In the genomic region with DNA sequence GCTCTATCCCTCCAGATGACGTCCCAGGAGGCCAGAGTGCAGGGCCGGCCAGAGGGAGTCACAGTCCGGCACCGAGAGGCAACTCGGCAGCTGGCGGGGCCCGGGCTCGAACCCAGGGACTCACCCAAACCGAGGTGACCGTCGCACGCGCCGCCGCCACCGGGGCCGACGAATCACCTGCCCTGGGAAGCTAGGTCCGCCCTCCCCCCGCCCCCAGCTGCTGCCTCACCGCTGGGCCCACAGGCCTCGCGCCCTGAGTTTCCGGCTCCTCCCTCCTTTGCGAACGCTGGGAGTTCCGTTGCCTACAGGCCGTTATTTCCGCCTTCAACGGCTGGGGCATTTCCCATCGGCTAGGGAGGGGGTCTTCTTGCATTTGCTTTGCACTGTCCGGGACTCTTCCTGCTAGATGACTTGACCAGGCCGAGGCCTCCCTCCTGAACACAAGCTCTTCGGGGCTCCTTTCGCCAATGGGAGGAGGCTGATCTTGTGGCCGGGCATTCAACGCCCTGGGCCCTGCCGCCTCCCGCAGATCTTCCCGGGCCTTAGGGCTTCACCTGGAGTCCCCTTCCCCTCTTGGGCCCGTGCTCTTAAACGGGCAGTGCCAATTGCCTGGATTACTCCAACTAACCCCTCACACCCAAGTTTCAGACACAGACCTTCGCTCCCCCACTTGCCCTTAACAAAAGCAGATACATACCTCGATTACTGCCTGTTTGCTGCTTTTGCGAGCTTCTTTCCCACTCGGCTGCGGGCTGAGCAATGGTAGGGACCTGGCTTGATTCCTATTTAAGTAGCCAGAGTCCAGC, we compare ENCODE assay signal across 8 cellular contexts. TPM values are rescaled to one million over a fixed set of nuclear protein-coding genes. Genes with fewer than 3 reads are reported as not detected.
A peak's percentile ranks its signal among the peaks of the same experiment; 100 is the strongest.
DNase-seq lines count a peak whose midpoint lies in the region; ATAC-seq and TF ChIP-seq lines count a peak whose summit lies in the region.

Gene SNUPN, minus strand, starts transcription at position 184 of the 806 bp plus-strand sequence. CDS start 4,674 bp downstream, outside the sequence.

- 1% methylated on average over 45 to 47 of the region's 47 CpGs for WGBS in aorta, 2 donors

- H3K9me3 ChIP-seq in aorta (ENCODE audit: control insufficient read depth, low read length), result no peaks in the 10 kb centered on the region

- H3K27me3 ChIP-seq in aorta (ENCODE audit: control insufficient read depth in 1 of 2, insufficient read depth in 2 of 2, low read length in 1 of 2), result no peaks in the 10 kb centered on the region

- peak within 1 kb of the TSS; percentile 64 for H3K4me3 ChIP-seq in astrocyte of the cerebellum (ENCODE audit: low read depth, low read length)
- peak within 1 kb of the TSS; percentile 68 to 75 for H3K4me3 ChIP-seq in aorta (ENCODE audit: low read length in 2 of 2)

- intact Hi-C loops in aorta (cut with DNase I), result loop anchor here (2.0 to 10.0 kb wide), 3 partner anchors 173 to 261 kb away; partner anchors contain the start of genes MAN2C1 (in 1 of the 2) and SIN3A (in 1 of the 2)

- TF ChIP-seq CTCF in astrocyte of the cerebellum (IDR thresholded peaks at IDR 0.05; ENCODE audit: low read depth, low read length, missing control alignments), result no peak

- ATAC-seq in GM18498 (IDR thresholded peaks at IDR 0.05; ENCODE audit: unreplicated experiment), result peak; percentile 79
- peak; percentile 79 for ATAC-seq in HG02943 (IDR thresholded peaks at IDR 0.05; ENCODE audit: low read depth, unreplicated experiment)
- peak; percentile 95 for ATAC-seq in aorta (ENCODE audit: low FRiP score)

- peak within 1 kb of the TSS; percentile 86 to 96 for H3K27ac ChIP-seq in aorta (ENCODE audit: low read depth in 1 of 2, low read length in 2 of 2)

- peaks cover 0 to 2% of the 10 kb centered on the region in 2 donors for H3K4me1 ChIP-seq in aorta (ENCODE audit: control insufficient read depth in 1 of 2, insufficient read depth in 2 of 2, low read length in 2 of 2)

- no peaks in the 10 kb centered on the region for H3K36me3 ChIP-seq in aorta (ENCODE audit: control insufficient read depth in 1 of 2, insufficient read depth in 2 of 2, low read length in 1 of 2)

- in situ Hi-C loops in astrocyte of the cerebellum (cut with HindIII; ENCODE audit: low sequenced_read_pairs), result loop anchor here (25.0 kb wide), 2 partner anchors 163 to 187 kb away; partner anchors contain the start of gene SIN3A

- DNase-seq in NCI-H2029 treated with DMSO at 0.1 percent for 48 hours (lab: John Stamatoyannopoulos, UW), result peak; percentile 36
- peak; percentile 75 for DNase-seq in T1000 (lab: John Stamatoyannopoulos, UW)
- DNase-seq in astrocyte of the cerebellum (ENCODE audit: low read depth), result no peak
- peak; percentile 94 for DNase-seq in hepatic stellate cell (ENCODE audit: low spot score)
- DNase-seq in renal cortical epithelial cell (ENCODE audit: low read depth), result peak; percentile 72
- peak; percentile 96 to 97 for DNase-seq in aorta

RNA-seq across cellular contexts. Expression of gene SNUPN, which starts in this region (rescaled TPM):
- total RNA-seq in renal cortical epithelial cell, result 18.9 and 37.3 TPM in 2 replicates
- total RNA-seq in aorta, result 10 to 100 TPM; 16.3 to 20.9 TPM
- polyA plus RNA-seq in aorta, result 10 to 100 TPM; 17.9 to 18.7 TPM
